In the genomic region with DNA sequence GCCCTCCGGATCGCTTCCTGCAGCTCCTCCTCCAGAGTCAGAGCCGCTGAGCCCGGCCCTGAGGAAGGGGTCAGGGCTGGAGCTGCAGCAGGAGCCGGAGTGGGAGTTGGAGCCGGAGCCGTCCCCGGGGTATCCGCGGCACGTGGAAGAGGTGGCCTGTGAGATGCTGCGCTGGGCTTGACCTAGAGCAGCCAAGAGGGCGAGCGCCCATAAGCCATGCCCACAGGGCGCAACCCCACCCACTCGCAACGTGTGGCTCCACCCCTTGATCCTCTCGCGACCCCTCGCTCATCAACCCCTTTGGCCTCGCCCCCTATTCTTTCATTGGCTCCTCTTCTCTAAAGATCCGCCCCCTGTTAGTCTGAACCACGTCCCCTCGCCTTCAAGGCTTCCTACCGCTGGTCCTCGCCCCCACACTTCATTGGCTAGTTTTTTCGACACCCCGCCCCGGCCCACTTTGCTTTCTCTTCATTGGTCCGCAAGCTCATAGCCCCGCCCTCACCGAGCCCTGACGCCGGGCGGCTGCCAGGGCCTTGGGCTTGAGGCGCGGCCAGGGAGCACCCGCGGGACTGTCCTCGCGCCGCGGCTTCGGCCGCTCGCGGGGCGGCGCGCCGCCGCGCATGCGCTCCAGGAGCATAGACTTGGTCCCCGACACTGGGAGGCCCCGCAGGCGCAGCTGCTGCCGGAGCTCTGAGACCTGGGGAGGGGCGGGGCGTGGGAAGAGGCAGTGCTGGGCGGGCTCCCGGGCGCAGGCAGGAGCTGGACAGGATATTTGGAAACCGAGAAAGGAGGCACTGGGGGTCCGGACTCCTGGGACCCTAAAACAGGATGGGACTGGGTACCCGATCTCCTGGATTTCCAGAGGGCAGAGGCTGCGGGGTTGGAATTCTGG, we compare ENCODE assay signal across 8 cellular contexts. TPM values are rescaled to one million over a fixed set of nuclear protein-coding genes. Genes with fewer than 3 reads are reported as not detected.
A peak's percentile ranks its signal among the peaks of the same experiment; 100 is the strongest.
DNase-seq lines count a peak whose midpoint lies in the region; ATAC-seq lines count a peak whose summit lies in the region.

No MANE protein-coding gene starts in this region.

- peaks cover 8 to 22% of the 10 kb centered on the region in 2 donors for H3K4me1 ChIP-seq in esophagus (ENCODE audit: control insufficient read depth in 2 of 2, insufficient read depth in 2 of 2, low read length in 1 of 2)
- H3K4me1 ChIP-seq in mucosa of rectum (ENCODE audit: control insufficient read depth in 2 of 2, insufficient read depth in 2 of 2, low read length in 2 of 2): peaks cover 24 to 36% of the 10 kb centered on the region in 2 donors

- 0 to 1% methylated on average over 66 to 67 of the region's 67 CpGs for WGBS in esophagus, 2 donors

- peak overlapping the region; percentile 88 to 93 for H3K9ac ChIP-seq in mucosa of rectum (ENCODE audit: low read depth in 1 of 2, low read length in 2 of 2)

- H3K4me3 ChIP-seq in esophagus (ENCODE audit: low read depth in 1 of 2, low read length in 2 of 2) (peak overlapping the region; percentile 58 to 65), mucosa of rectum (ENCODE audit: low read length in 2 of 2) (peak overlapping the region; percentile 82 to 91)

- H3K36me3 ChIP-seq in esophagus (ENCODE audit: control insufficient read depth in 2 of 2, insufficient read depth in 2 of 2, low read length in 1 of 2) (no peaks in the 10 kb centered on the region), mucosa of rectum (ENCODE audit: control insufficient read depth in 2 of 2, insufficient read depth in 2 of 2, low read length in 2 of 2) (no peaks in the 10 kb centered on the region)

- H3K27ac ChIP-seq in esophagus (ENCODE audit: low read depth in 2 of 2, low read length in 1 of 2) (peak overlapping the region; percentile 79 to 94), mucosa of rectum (ENCODE audit: low read depth in 2 of 2, low read length in 2 of 2) (peak overlapping the region; percentile 81 to 89)

- peak; percentile 84 for ATAC-seq in GM21528 (IDR thresholded peaks at IDR 0.05; ENCODE audit: low FRiP score, unreplicated experiment)

- H3K9me3 ChIP-seq in esophagus (ENCODE audit: control insufficient read depth in 2 of 2, insufficient read depth in 1 of 2, low read depth in 1 of 2, low read length in 1 of 2) (peaks cover 0 to 2% of the 10 kb centered on the region in 2 donors), mucosa of rectum (ENCODE audit: control insufficient read depth in 2 of 2, low read length in 2 of 2) (peaks cover 0 to 2% of the 10 kb centered on the region in 2 donors)

- DNase-seq in DMS 273 treated with DMSO at 0.1 percent for 48 hours (lab: John Stamatoyannopoulos, UW): peak; percentile 99
- DNase-seq in HuH-7.5 (ENCODE audit: low spot score): peak; percentile 99
- peak; percentile 100 for DNase-seq in OCI-M1 (lab: John Stamatoyannopoulos, UW)
- peak; percentile 97 for DNase-seq in activated T-cell treated with anti-CD3 and anti-CD28 coated beads, Interleukin-2, amount 50 U/mL, for 1 hour
- DNase-seq in stimulated activated CD8-positive, alpha-beta memory T cell treated with anti-CD3 and anti-CD28 coated beads, Interleukin-4, amount 100 ng/mL, for 4 hours (ENCODE audit: low read depth in 2 of 2, low spot score in 1 of 2): peak; percentile 87 to 96

- H3K27me3 ChIP-seq in esophagus (ENCODE audit: control insufficient read depth in 1 of 2, insufficient read depth in 2 of 2, low read length in 2 of 2): no peaks in the 10 kb centered on the region
- no peaks in the 10 kb centered on the region for H3K27me3 ChIP-seq in mucosa of rectum (ENCODE audit: control insufficient read depth in 2 of 2, insufficient read depth in 2 of 2, low read length in 2 of 2)

RNA-seq across cellular contexts. Expression of a gene that starts 5.4 kb away (rescaled TPM):
- 1 to 10 TPM in 1 of 2 donors, under 1 TPM in 1; 0.96 to 1.6 TPM for polyA plus RNA-seq in esophagus

RNA-seq across cellular contexts. Expression of a gene that starts 18.3 kb away (rescaled TPM):
- 10 to 100 TPM; 34.5 to 51.8 TPM for polyA plus RNA-seq in esophagus

RNA-seq across cellular contexts. Expression of a gene that starts 26.3 kb away (rescaled TPM):
- polyA plus RNA-seq in esophagus: 10 to 100 TPM in 1 of 2 donors, 1 to 10 TPM in 1; 7.0 to 11.4 TPM

RNA-seq across cellular contexts. Expression of a gene that starts 32.6 kb away (rescaled TPM):
- polyA plus RNA-seq in esophagus: under 1 TPM; 0.16 to 0.39 TPM

RNA-seq across cellular contexts. Expression of a gene that starts 38.3 kb away (rescaled TPM):
- 1 to 10 TPM; 1.1 to 2.4 TPM for polyA plus RNA-seq in esophagus

Comparison
In these comparisons a context has a peak if more than half of its experiments do, and no peak if none do; other contexts are left out.
1. Peak in every context shown above with its lines: DNase-seq, ATAC-seq, H3K4me3 ChIP-seq and H3K27ac ChIP-seq.